1 cellular context compared by ENCODE assay signal in the genomic region with DNA sequence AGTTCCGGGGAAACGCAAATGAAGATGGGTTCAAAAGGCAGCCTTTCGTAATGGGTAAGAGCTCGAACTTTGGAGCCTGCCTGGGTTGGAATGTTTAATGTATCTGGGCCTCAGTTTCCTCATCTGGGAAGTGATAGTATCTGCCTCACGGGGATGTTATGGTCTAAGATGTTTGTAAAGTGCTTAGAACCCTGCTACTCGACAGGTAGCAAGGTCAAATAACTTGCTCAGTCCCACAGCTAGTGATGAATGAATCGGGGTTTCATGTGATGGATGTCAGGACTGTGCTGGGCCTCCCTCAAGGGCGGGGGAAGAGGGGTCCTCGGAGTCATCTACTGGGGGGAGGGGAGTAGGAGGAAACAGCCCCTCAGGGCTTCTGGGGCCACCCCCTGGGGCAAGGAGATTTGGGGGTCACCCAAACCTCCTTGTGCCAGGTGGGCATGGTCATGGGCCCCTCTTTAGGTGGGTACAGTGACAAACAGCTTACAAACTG.
TF ChIP-seq lines count a peak whose summit lies in the region.

No MANE protein-coding gene starts in this region.

TF ChIP-seq in K562, 482 proteins besides CTCF, POLR2A, EP300 and RAD21:
- TF ChIP-seq CHD1 (IDR thresholded peaks at IDR 0.05; ENCODE audit: low read length): peak; percentile 63
- peak; percentile 15 for TF ChIP-seq KDM5B (IDR thresholded peaks at IDR 0.05; ENCODE audit: insufficient replicate concordance, low read depth, low read length)
- TF ChIP-seq ETV5 (CRISPR knock-in tag; IDR thresholded peaks at IDR 0.05; ENCODE audit: low read depth): no peak
- TF ChIP-seq, protein P1, sequence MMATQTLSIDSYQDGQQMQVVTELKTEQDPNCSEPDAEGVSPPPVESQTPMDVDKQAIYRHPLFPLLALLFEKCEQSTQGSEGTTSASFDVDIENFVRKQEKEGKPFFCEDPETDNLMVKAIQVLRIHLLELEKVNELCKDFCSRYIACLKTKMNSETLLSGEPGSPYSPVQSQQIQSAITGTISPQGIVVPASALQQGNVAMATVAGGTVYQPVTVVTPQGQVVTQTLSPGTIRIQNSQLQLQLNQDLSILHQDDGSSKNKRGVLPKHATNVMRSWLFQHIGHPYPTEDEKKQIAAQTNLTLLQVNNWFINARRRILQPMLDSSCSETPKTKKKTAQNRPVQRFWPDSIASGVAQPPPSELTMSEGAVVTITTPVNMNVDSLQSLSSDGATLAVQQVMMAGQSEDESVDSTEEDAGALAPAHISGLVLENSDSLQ (IDR thresholded peaks at IDR 0.05): no peak
- no peak for TF ChIP-seq BRCA1 (IDR thresholded peaks at IDR 0.05)
- no peak for TF ChIP-seq BRCA1 (CRISPR knock-in tag; IDR thresholded peaks at IDR 0.05)
- TF ChIP-seq GABPB1 (CRISPR knock-in tag; IDR thresholded peaks at IDR 0.05): 0 out of 2 replicates have a peak, but pooled peaks have one; percentile 5
- TF ChIP-seq, protein P2, sequence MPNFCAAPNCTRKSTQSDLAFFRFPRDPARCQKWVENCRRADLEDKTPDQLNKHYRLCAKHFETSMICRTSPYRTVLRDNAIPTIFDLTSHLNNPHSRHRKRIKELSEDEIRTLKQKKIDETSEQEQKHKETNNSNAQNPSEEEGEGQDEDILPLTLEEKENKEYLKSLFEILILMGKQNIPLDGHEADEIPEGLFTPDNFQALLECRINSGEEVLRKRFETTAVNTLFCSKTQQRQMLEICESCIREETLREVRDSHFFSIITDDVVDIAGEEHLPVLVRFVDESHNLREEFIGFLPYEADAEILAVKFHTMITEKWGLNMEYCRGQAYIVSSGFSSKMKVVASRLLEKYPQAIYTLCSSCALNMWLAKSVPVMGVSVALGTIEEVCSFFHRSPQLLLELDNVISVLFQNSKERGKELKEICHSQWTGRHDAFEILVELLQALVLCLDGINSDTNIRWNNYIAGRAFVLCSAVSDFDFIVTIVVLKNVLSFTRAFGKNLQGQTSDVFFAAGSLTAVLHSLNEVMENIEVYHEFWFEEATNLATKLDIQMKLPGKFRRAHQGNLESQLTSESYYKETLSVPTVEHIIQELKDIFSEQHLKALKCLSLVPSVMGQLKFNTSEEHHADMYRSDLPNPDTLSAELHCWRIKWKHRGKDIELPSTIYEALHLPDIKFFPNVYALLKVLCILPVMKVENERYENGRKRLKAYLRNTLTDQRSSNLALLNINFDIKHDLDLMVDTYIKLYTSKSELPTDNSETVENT (CRISPR knock-in tag; IDR thresholded peaks at IDR 0.05): no peak
- no peak for TF ChIP-seq SNIP1 (IDR thresholded peaks at IDR 0.05; ENCODE audit: low read depth)
- no peak for TF ChIP-seq SP2 (IDR thresholded peaks at IDR 0.05; ENCODE audit: extremely low read depth, low read depth, low read length, poor library complexity, severe bottlenecking)
- no peak for TF ChIP-seq CBX3 (IDR thresholded peaks at IDR 0.05; ENCODE audit: borderline replicate concordance in 1 of 2, low read length in 2 of 2)
